18 cellular contexts compared by ENCODE assay signal in the genomic region with DNA sequence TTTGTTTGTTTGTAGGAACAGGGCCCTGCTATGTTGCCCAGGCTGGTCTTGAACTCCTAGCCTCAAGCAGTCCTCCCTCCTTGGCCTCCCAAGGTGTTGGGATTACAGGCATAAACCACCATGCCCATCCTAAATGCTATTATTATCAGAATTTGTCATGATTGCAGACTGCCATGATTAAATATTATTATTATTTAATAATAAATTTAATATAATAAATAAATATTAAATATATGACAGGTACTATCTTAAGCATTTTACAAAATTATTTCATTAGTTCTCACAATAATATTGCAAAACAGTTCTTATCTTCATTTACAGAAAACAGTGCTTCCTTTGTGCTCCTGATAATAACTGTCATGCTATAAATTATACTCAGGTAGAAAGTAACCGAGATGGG.
DNase-seq lines count a peak whose midpoint lies in the region; ATAC-seq, FAIRE-seq and TF ChIP-seq lines count a peak whose summit lies in the region.
"Had no signal": no experiment of that assay in that cellular context is flagged by ENCODE, and none has a peak within 500 bp of the region (broad histone marks: within the 10 kb centered on the region; RNA-seq: fewer than 3 reads in every experiment).

No MANE protein-coding gene starts in this region.

- no peaks in the 10 kb centered on the region for H3K79me1 ChIP-seq in H1 (ENCODE audit: low read depth, low read length)

- H3K18ac ChIP-seq in H1 (ENCODE audit: extremely low read depth, low read length), result no peak overlapping the region

- H3K9ac ChIP-seq in KMS-11 (peak overlapping the region; percentile 76), H1 (replicated peaks in 1 of 4; ENCODE audit: extremely low read depth in 1 of 4, low read depth in 3 of 4, low read length in 3 of 4) (no peak overlapping the region)
- H3K9ac ChIP-seq: BLaER1 had no signal

- H3K27me3 Mint-ChIP-seq in WTC11 (ENCODE audit: low read depth), result no peaks in the 10 kb centered on the region
- H3K27me3 Mint-ChIP-seq: CD4-positive, CD25-positive, alpha-beta regulatory T cell had no signal

- ATAC-seq in WTC11 (no peak), HG03039 (IDR thresholded peaks at IDR 0.05; ENCODE audit: unreplicated experiment) (no peak)
- ATAC-seq: CD8-positive, alpha-beta T cell had no signal

- DNase-seq in WTC11 (ENCODE audit: low spot score), result no peak
- DNase-seq in H1 (ENCODE audit: low read depth in 1 of 2, low spot score in 2 of 2), result no peak
- no peak for DNase-seq in activated T-cell treated with anti-CD3 and anti-CD28 coated beads, Interleukin-2, amount 50 U/mL, for 1 hour
- DNase-seq in NCI-H2227 (lab: John Stamatoyannopoulos, UW; ENCODE audit: unreplicated experiment), result no peak
- DNase-seq: Caco-2; CD4-positive, CD25-positive, alpha-beta regulatory T cell; CD8-positive, alpha-beta T cell; DMS153; DMS79; GF-D8; GOT3; H7; HCEC 1CT had no signal

- peaks cover 49% of the 10 kb centered on the region for H3K4me1 Mint-ChIP-seq in WTC11

- H2BK120ac ChIP-seq in H1 (replicated peaks; ENCODE audit: low read depth, low read length), result no peak overlapping the region

- no peak overlapping the region for H3K4ac ChIP-seq in H1 (replicated peaks; ENCODE audit: insufficient read length, low read depth, low read length)

- H4K5ac ChIP-seq in H1 (ENCODE audit: insufficient read length, low read depth, low read length), result no peak overlapping the region

- peak overlapping the region; percentile 77; the same call in 1 of the 2 replicates for H2BK12ac ChIP-seq in H1 (ENCODE audit: low read depth, low read length)

- TF ChIP-seq CTCF in KMS-11 (conservative IDR thresholded peaks at IDR 0.05; ENCODE audit: low read depth, low read length) (no peak), WTC11 (IDR thresholded peaks at IDR 0.05) (no peak), H1 (IDR thresholded peaks at IDR 0.05; ENCODE audit: control extremely low read depth in 1 of 3, insufficient read depth in 1 of 3, low read depth in 1 of 3, low read length in 3 of 3) (no peak)

- no peak overlapping the region for H3K4me3 Mint-ChIP-seq in WTC11
- H3K4me3 Mint-ChIP-seq: CD4-positive, CD25-positive, alpha-beta regulatory T cell; CD8-positive, alpha-beta T cell had no signal

- peak overlapping the region; percentile 53; the same call in 1 of the 2 replicates for H3K27ac Mint-ChIP-seq in WTC11
- H3K27ac Mint-ChIP-seq: CD8-positive, alpha-beta T cell had no signal

- H3K23me2 ChIP-seq in H1 (ENCODE audit: low read depth, low read length), result no peaks in the 10 kb centered on the region

- H3K36me3 Mint-ChIP-seq in WTC11, result peaks cover 14% of the 10 kb centered on the region
- H3K36me3 Mint-ChIP-seq: CD4-positive, CD25-positive, alpha-beta regulatory T cell; CD8-positive, alpha-beta T cell had no signal

- no peak overlapping the region for H3K23ac ChIP-seq in H1 (ENCODE audit: insufficient read length)

- H4K8ac ChIP-seq in H1 (ENCODE audit: extremely low read depth, insufficient read depth, low read length), result no peak overlapping the region

- no peak overlapping the region for H2AK5ac ChIP-seq in H1 (ENCODE audit: low read depth, low read length)

- H4K91ac ChIP-seq in H1 (replicated peaks; ENCODE audit: insufficient read length, low read length), result peak overlapping the region; percentile 51

- H3K79me2 ChIP-seq in KMS-11 (ENCODE audit: insufficient read depth, low read depth), result no peaks in the 10 kb centered on the region
- no peaks in the 10 kb centered on the region for H3K79me2 ChIP-seq in H1 (ENCODE audit: control insufficient read depth in 1 of 2, insufficient read depth in 2 of 2, low read length in 2 of 2)

- peaks cover 0 to 8% of the 10 kb centered on the region in 2 experiments; a peak in 1 of 4 replicates for H3K9me3 ChIP-seq in H1 (ENCODE audit: insufficient read depth in 2 of 2, low read depth in 1 of 2, low read length in 1 of 2)
- H3K9me3 ChIP-seq: Caco-2 had no signal

- peaks cover 17% of the 10 kb centered on the region for H3K9me3 Mint-ChIP-seq in WTC11
- H3K9me3 Mint-ChIP-seq: CD4-positive, CD25-positive, alpha-beta regulatory T cell; CD8-positive, alpha-beta T cell had no signal

- H2AFZ ChIP-seq in KMS-11 (ENCODE audit: low read depth), result no peak overlapping the region
- no peak overlapping the region for H2AFZ ChIP-seq in H1 (ENCODE audit: low read length)

- H2BK20ac ChIP-seq in H1 (ENCODE audit: low read length), result peak overlapping the region; percentile 8; the same call in 1 of the 2 replicates

- FAIRE-seq in H1 (lab: Jason Lieb, UNC), result no peak
- FAIRE-seq: GM18507 had no signal

- H3K27me3 ChIP-seq in KMS-11 (ENCODE audit: insufficient read depth, low read depth) (no peaks in the 10 kb centered on the region), H1 (replicated peaks in 1 of 4; ENCODE audit: control insufficient read depth in 3 of 4, extremely low read depth in 1 of 4, insufficient read depth in 3 of 4, low read length in 3 of 4) (no peaks in the 10 kb centered on the region)
- H3K27me3 ChIP-seq: BLaER1 had no signal

- H3K4me3 ChIP-seq in KMS-11 (IDR thresholded peaks at IDR 0.05; ENCODE audit: insufficient read depth, low read depth, low read length), result no peak overlapping the region
- H3K4me3 ChIP-seq in H1 (ENCODE audit: extremely low read depth in 1 of 4, insufficient read depth in 2 of 4, low read depth in 3 of 4, low read length in 4 of 4), result no peak overlapping the region
- H3K4me3 ChIP-seq: BLaER1 had no signal

- TF ChIP-seq POLR2A in H1 (IDR thresholded peaks at IDR 0.05; ENCODE audit: control extremely low read depth in 1 of 2, low read depth in 2 of 2, low read length in 2 of 2), result no peak

- H3K27ac ChIP-seq in KMS-11 (peak overlapping the region; percentile 99), H1 (ENCODE audit: low read depth, low read length) (no peak overlapping the region; the same call in 1 of the 2 replicates)
- H3K27ac ChIP-seq: BLaER1, C4-2B had no signal

- peak overlapping the region; percentile 86 for H3K4me2 ChIP-seq in KMS-11
- no peak overlapping the region for H3K4me2 ChIP-seq in H1 (ENCODE audit: insufficient read depth in 1 of 2, low read depth in 2 of 2, low read length in 2 of 2)

- H3K14ac ChIP-seq in H1 (ENCODE audit: insufficient read length), result no peak overlapping the region

- POLR2A ChIA-PET in WTC11 (lab: Charles Lee) (no interaction called here), H1 (lab: Charles Lee; ENCODE audit: partially characterized antibody) (no interaction called here)

- no peak overlapping the region for H3K56ac ChIP-seq in H1 (replicated peaks; ENCODE audit: insufficient read length, low read depth, low read length)

- TF ChIP-seq RAD21 in H1 (IDR thresholded peaks at IDR 0.05 in 1 of 2, conservative IDR thresholded peaks at IDR 0.05 in 1 of 2; ENCODE audit: low read depth in 2 of 2, low read length in 2 of 2), result no peak

- H3K4me1 ChIP-seq in KMS-11 (ENCODE audit: low read depth, poor library complexity, severe bottlenecking) (peaks cover 55% of the 10 kb centered on the region), H1 (replicated peaks in 1 of 4; ENCODE audit: control insufficient read depth in 3 of 4, insufficient read depth in 4 of 4, low read length in 3 of 4) (peaks cover 0 to 7% (median 4%) of the 10 kb centered on the region in 4 experiments; a peak in 6 of 7 replicates)
- H3K4me1 ChIP-seq: Caco-2 had no signal

- no peak overlapping the region for H2BK5ac ChIP-seq in H1 (ENCODE audit: low read depth, low read length)

- WGBS in H1 (ENCODE audit: extremely low coverage in 1 of 2, insufficient coverage in 1 of 2, insufficient read length in 1 of 2, insufficient replicate concordance in 2 of 2, low coverage in 1 of 2, low lambda C conversion rate in 2 of 2, missing lambda C conversion rate in 1 of 2), 2 experiments, result 94% methylated on average over 1 of the region's 1 CpG; no CpG with 5 or more reads in 1 of the 2 experiments

- H4K20me1 ChIP-seq in KMS-11 (ENCODE audit: insufficient read depth), result no peaks in the 10 kb centered on the region
- H4K20me1 ChIP-seq in H1 (replicated peaks in 1 of 2; ENCODE audit: control insufficient read depth in 1 of 2, insufficient read depth in 2 of 2, low read length in 2 of 2), result no peaks in the 10 kb centered on the region
- H4K20me1 ChIP-seq: BLaER1 had no signal

- no peak for TF ChIP-seq EP300 in H1 (IDR thresholded peaks at IDR 0.05; ENCODE audit: borderline replicate concordance in 1 of 2, low read depth in 2 of 2, low read length in 2 of 2)

- H2BK15ac ChIP-seq in H1 (ENCODE audit: low read length), result no peak overlapping the region

- H3K36me3 ChIP-seq in KMS-11 (ENCODE audit: insufficient read depth) (no peaks in the 10 kb centered on the region), H1 (ENCODE audit: control insufficient read depth in 2 of 4, insufficient read depth in 4 of 4, low read length in 3 of 4) (no peaks in the 10 kb centered on the region; a peak in 1 of 8 replicates)
- H3K36me3 ChIP-seq: BLaER1 had no signal

- CTCF ChIA-PET in WTC11 (lab: Charles Lee), result no interaction called here
- CTCF ChIA-PET in H1 (lab: Charles Lee; ENCODE audit: partially characterized antibody), result no interaction called here

TF ChIP-seq in H1, 55 proteins besides CTCF, POLR2A, EP300 and RAD21 (continues in another document):
- TF ChIP-seq ZNF274 (IDR thresholded peaks at IDR 0.05; ENCODE audit: borderline replicate concordance, extremely low read depth, low read length) (no peak), RXRA (IDR thresholded peaks at IDR 0.05; ENCODE audit: insufficient read depth, low read depth, low read length) (no peak), TCF12 (IDR thresholded peaks at IDR 0.05; ENCODE audit: low read depth, low read length) (no peak), HDAC2 (IDR thresholded peaks at IDR 0.05; ENCODE audit: borderline replicate concordance in 1 of 2, low read depth in 2 of 2, low read length in 2 of 2) (no peak), HDAC6 (IDR thresholded peaks at IDR 0.05; ENCODE audit: low read depth, low read length) (no peak), CHD1 (IDR thresholded peaks at IDR 0.05; ENCODE audit: low read depth, low read length) (no peak), BCL11A (IDR thresholded peaks at IDR 0.05; ENCODE audit: low read depth in 2 of 2, low read length in 2 of 2) (no peak), RBBP5 (IDR thresholded peaks at IDR 0.05; ENCODE audit: borderline replicate concordance, low read depth, low read length) (no peak), SRF (IDR thresholded peaks at IDR 0.05; ENCODE audit: low read depth, low read length) (no peak), KDM5A (IDR thresholded peaks at IDR 0.05; ENCODE audit: low read length) (no peak), CEBPB (IDR thresholded peaks at IDR 0.05; ENCODE audit: low read depth, low read length) (no peak)
- TF ChIP-seq, protein P1, sequence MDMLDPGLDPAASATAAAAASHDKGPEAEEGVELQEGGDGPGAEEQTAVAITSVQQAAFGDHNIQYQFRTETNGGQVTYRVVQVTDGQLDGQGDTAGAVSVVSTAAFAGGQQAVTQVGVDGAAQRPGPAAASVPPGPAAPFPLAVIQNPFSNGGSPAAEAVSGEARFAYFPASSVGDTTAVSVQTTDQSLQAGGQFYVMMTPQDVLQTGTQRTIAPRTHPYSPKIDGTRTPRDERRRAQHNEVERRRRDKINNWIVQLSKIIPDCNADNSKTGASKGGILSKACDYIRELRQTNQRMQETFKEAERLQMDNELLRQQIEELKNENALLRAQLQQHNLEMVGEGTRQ (IDR thresholded peaks at IDR 0.05; ENCODE audit: low read length), result no peak
